ENCODE assay signal across 36 cellular contexts in the genomic region with DNA sequence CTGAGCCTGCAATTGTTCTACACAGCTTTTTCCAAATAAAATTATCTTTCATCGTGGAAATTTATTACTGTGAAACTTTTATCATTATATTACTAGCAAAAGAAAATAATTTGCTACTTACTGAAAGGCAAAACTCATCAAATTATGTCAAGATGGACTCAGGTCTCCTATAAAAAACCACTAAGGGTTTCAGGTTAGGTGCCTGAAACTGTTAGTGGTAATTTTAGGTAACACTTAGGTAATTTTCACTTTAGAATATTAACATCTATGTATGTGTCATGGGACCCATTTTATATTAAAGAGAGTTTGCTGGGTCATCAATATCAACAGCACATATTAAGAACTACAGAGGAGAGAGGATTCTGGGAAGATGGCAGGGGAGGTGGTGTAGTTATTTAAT.
"Had no signal": no experiment of that assay in that cellular context is flagged by ENCODE, and none has a peak within 500 bp of the region (broad histone marks: within the 10 kb centered on the region; RNA-seq: fewer than 3 reads in every experiment).

No MANE protein-coding gene starts in this region.

- H3K36me3 ChIP-seq: MG63 had no signal

- H3K27me3 ChIP-seq: MG63 had no signal

- H3K9me3 ChIP-seq: MG63 had no signal

- H3K4me3 ChIP-seq: MG63 had no signal

- DNase-seq: Karpas-422, Kasumi-1, MG63, MV-4-11, NCI-H1048, NCI-H1092, NCI-H1092 treated with DMSO at 0.1 percent for 48 hours, NCI-H1105, NCI-H1105 treated with DMSO at 0.1 percent for 48 hours, NCI-H1417, NCI-H1417 treated with DMSO at 0.1 percent for 48 hours, NCI-H1436, NCI-H1436 treated with DMSO at 0.1 percent for 48 hours, NCI-H146, NCI-H1694, NCI-H1694 treated with DMSO at 0.1 percent for 48 hours, NCI-H187, NCI-H187 treated with DMSO at 0.1 percent for 48 hours, NCI-H1930, NCI-H2029, NCI-H2029 treated with DMSO at 0.1 percent for 48 hours, NCI-H2081, NCI-H2081 treated with DMSO at 0.1 percent for 48 hours, NCI-H2107, NCI-H2171, NCI-H2171 treated with DMSO at 0.1 percent for 48 hours, NCI-H2227 treated with DMSO at 0.1 percent for 48 hours, NCI-H226, NCI-H345, NCI-H446, NCI-H446 treated with DMSO at 0.1 percent for 48 hours, NCI-H510A, NCI-H510A treated with DMSO at 0.1 percent for 48 hours, NCI-H524, NCI-H524 treated with DMSO at 0.1 percent for 48 hours, NCI-H526 had no signal
